Comparison of ENCODE assay signal across 8 cellular contexts in the genomic region with DNA sequence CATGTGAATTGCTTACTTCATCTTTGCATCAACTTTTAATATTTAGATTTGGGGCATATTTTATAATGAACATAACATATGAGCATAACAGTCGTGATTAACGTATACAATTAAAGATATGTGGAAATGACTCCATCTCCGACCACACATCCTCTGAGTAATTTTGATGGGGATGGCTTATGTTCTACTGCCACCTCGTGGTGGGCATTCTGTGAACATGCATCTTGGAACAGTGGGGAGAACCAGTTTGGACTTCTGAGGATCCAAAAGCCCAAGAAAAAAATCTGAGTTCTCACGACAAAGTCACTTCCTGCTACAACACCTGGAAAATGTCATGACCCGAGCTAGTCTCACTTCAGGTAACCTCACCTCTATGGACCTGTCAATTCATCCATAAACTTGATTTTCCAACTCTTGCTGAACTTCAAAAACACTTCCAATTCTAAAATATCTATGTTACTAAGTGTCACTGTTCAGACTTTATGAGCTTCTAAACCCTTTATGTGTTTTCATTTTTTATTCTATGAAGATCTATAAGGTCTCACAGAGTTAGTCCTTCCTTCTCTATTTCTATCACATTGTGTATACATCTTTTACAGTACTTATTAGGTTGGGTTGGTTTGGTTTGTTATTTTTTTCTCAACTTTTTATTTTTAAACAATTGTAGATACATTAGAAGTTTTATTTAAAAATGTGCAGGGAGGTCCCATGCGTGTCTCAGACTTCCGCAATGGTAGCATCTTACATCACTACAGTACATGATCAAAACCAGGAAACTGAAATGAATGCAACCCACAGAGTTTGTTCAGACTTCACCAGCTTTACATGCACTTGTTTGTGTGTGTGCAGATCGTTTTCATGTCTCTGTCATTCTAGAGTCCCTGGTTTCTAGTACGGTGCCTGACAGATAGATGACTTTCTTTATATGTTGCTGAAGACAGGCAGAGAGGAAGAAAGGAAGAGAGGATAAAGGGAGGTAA. TPM values are rescaled to one million over a fixed set of nuclear protein-coding genes. Genes with fewer than 3 reads are reported as not detected.
A peak's percentile ranks its signal among the peaks of the same experiment; 100 is the strongest.
DNase-seq lines count a peak whose midpoint lies in the region; ATAC-seq, FAIRE-seq and TF ChIP-seq lines count a peak whose summit lies in the region.

No MANE protein-coding gene starts in this region.

- TF ChIP-seq CTCF in HFFc6 (IDR thresholded peaks at IDR 0.05) (peak; percentile 97), astrocyte (IDR thresholded peaks at IDR 0.05; ENCODE audit: insufficient read depth, low read depth, low read length) (peak; percentile 91)

- no peaks in the 10 kb centered on the region for H3K79me2 ChIP-seq in astrocyte (ENCODE audit: insufficient read depth, low read length)

- no peak overlapping the region for H3K4me2 ChIP-seq in astrocyte (ENCODE audit: low read length)

- no peaks in the 10 kb centered on the region for H4K20me1 ChIP-seq in astrocyte (ENCODE audit: insufficient read depth, low read length)

- no peak overlapping the region for H3K27ac Mint-ChIP-seq in HFFc6
- H3K27ac Mint-ChIP-seq in astrocyte (ENCODE audit: unreplicated experiment), result no peak overlapping the region

- FAIRE-seq in astrocyte (lab: Jason Lieb, UNC), result peak; percentile 93

- no peaks in the 10 kb centered on the region for H3K9me3 Mint-ChIP-seq in HFFc6
- peaks cover 2% of the 10 kb centered on the region for H3K9me3 Mint-ChIP-seq in astrocyte (ENCODE audit: unreplicated experiment)

- DNase-seq in GDM1 (lab: John Stamatoyannopoulos, UW) (peak; percentile 14), HFFc6 (peak; percentile 59), NCI-H1694 treated with DMSO at 0.1 percent for 48 hours (lab: John Stamatoyannopoulos, UW) (peak; percentile 61), T-helper 9 cell (peak; percentile 52), astrocyte (ENCODE audit: low read depth) (peak; percentile 41), hypothalamus (lab: John Stamatoyannopoulos, UW) (peak in 44 of 51 donors; percentile 2 to 75 (median 26))
- DNase-seq in stimulated activated CD4-positive, alpha-beta T cell treated with anti-CD3 and anti-CD28 coated beads, Interleukin-12 subunit alpha, Interleukin-12 subunit beta, amount 100 ng/mL, for 24 hours (ENCODE audit: low read depth in 2 of 2), result peak; percentile 61 to 73

- H3K36me3 ChIP-seq in astrocyte (ENCODE audit: insufficient read depth, low read length), result no peaks in the 10 kb centered on the region

- H3K27me3 Mint-ChIP-seq in HFFc6 (ENCODE audit: insufficient read depth), result peaks cover 14% of the 10 kb centered on the region
- H3K27me3 Mint-ChIP-seq in astrocyte (ENCODE audit: low read depth, unreplicated experiment), result peaks cover 8% of the 10 kb centered on the region

- H3K27ac ChIP-seq in astrocyte (ENCODE audit: low read depth, low read length), result no peak overlapping the region

- no peak overlapping the region for H2AFZ ChIP-seq in astrocyte (ENCODE audit: low read depth, low read length)

- no peak overlapping the region for H3K9ac ChIP-seq in astrocyte (ENCODE audit: low read length)

- H3K4me3 ChIP-seq in astrocyte (ENCODE audit: insufficient read depth, low read depth, low read length), result no peak overlapping the region

- H3K4me1 ChIP-seq in astrocyte (ENCODE audit: insufficient read depth, low read length), result no peaks in the 10 kb centered on the region

- no peak for ATAC-seq in GM19467 (IDR thresholded peaks at IDR 0.05; ENCODE audit: unreplicated experiment)

- H3K4me1 Mint-ChIP-seq in HFFc6 (ENCODE audit: low read depth), result no peaks in the 10 kb centered on the region
- no peaks in the 10 kb centered on the region for H3K4me1 Mint-ChIP-seq in astrocyte (ENCODE audit: low read depth, unreplicated experiment)

- H3K9me3 ChIP-seq in astrocyte (ENCODE audit: insufficient read depth, low read depth, low read length), result no peaks in the 10 kb centered on the region

- peaks cover 7% of the 10 kb centered on the region for H3K27me3 ChIP-seq in astrocyte (ENCODE audit: insufficient read depth, low read length)

- H3K36me3 Mint-ChIP-seq in HFFc6 (ENCODE audit: low read depth) (no peaks in the 10 kb centered on the region), astrocyte (ENCODE audit: low read depth, unreplicated experiment) (no peaks in the 10 kb centered on the region)

- no peak overlapping the region for H3K4me3 Mint-ChIP-seq in HFFc6
- H3K4me3 Mint-ChIP-seq in astrocyte (ENCODE audit: unreplicated experiment), result no peak overlapping the region

RNA-seq across cellular contexts. Expression of a gene that starts 38.2 kb away (rescaled TPM):
- total RNA-seq in HFFc6 (2021; fragmentation: NEBNext Ultra II Directional; extraction: Animal tissue kit (Norgen Biotek cat#: 25700)), result not detected
- total RNA-seq in astrocyte, result not detected in 2 replicates

RNA-seq across cellular contexts. Expression of a gene that starts 53.1 kb away (rescaled TPM):
- not detected for total RNA-seq in HFFc6 (2021; fragmentation: NEBNext Ultra II Directional; extraction: Animal tissue kit (Norgen Biotek cat#: 25700))
- total RNA-seq in astrocyte, result not detected in 2 replicates

Comparison
In these comparisons a context has a peak if more than half of its experiments do, and no peak if none do; other contexts are left out.
1. DNase-seq: peak in every context shown above with its lines; median percentile 67 in stimulated activated CD4-positive, alpha-beta T cell treated with anti-CD3 and anti-CD28 coated beads, Interleukin-12 subunit alpha, Interleukin-12 subunit beta, amount 100 ng/mL, for 24 hours; 61 in NCI-H1694 treated with DMSO at 0.1 percent for 48 hours; 59 in HFFc6; 52 in T-helper 9 cell; 41 in astrocyte; 26 in hypothalamus; 14 in GDM1.